ENCODE assay signal across 8 cellular contexts in genomic region chr17:45197555-45198334, GRCh38. TPM values are rescaled to one million over a fixed set of nuclear protein-coding genes. Genes with fewer than 3 reads are reported as not detected.
A peak's percentile ranks its signal among the peaks of the same experiment; 100 is the strongest.
DNase-seq lines count a peak whose midpoint lies in the region; ATAC-seq and TF ChIP-seq lines count a peak whose summit lies in the region.

No MANE protein-coding gene starts in this region.

- no peaks in the 10 kb centered on the region for H3K36me3 ChIP-seq in CD8-positive, alpha-beta memory T cell (ENCODE audit: insufficient read depth, low read length)
- H3K36me3 ChIP-seq in MG63 (no peaks in the 10 kb centered on the region), SJSA1 (no peaks in the 10 kb centered on the region), suprapubic skin (no peaks in the 10 kb centered on the region)

- peak; percentile 74 to 86 (median 83) for DNase-seq in CD8-positive, alpha-beta memory T cell
- peak; percentile 94 for DNase-seq in MG63
- peak; percentile 96 for DNase-seq in SJSA1 (ENCODE audit: low read depth in 1 of 2, low spot score in 2 of 2)
- peak; percentile 89 for DNase-seq in activated naive CD4-positive, alpha-beta T cell treated with Interleukin-2 at 50 U/mL for 16 hours
- DNase-seq in germinal center (ENCODE audit: low spot score), result peak; percentile 82
- DNase-seq in occipital lobe (lab: John Stamatoyannopoulos, UW), result peak; percentile 79
- DNase-seq in suprapubic skin (ENCODE audit: low spot score in 2 of 2), result peak; percentile 95

- no peaks in the 10 kb centered on the region for H3K36me3 Mint-ChIP-seq in CD8-positive, alpha-beta memory T cell

- H3K4me1 Mint-ChIP-seq in CD8-positive, alpha-beta memory T cell, result peaks cover 1 to 5% (median 4%) of the 10 kb centered on the region in 3 donors

- no peaks in the 10 kb centered on the region for H3K27me3 Mint-ChIP-seq in CD8-positive, alpha-beta memory T cell

- TF ChIP-seq EP300 in suprapubic skin (IDR thresholded peaks at IDR 0.05), result no peak

- no peak overlapping the region for H3K4me3 Mint-ChIP-seq in CD8-positive, alpha-beta memory T cell

- no peaks in the 10 kb centered on the region for H3K9me3 ChIP-seq in CD8-positive, alpha-beta memory T cell (ENCODE audit: low read length)
- H3K9me3 ChIP-seq in MG63 (no peaks in the 10 kb centered on the region), SJSA1 (replicated peaks) (no peaks in the 10 kb centered on the region), suprapubic skin (no peaks in the 10 kb centered on the region)

- H3K4me1 ChIP-seq in CD8-positive, alpha-beta memory T cell (ENCODE audit: insufficient read depth, low read length), result no peaks in the 10 kb centered on the region
- H3K4me1 ChIP-seq in SJSA1 (replicated peaks) (peaks cover 6% of the 10 kb centered on the region), suprapubic skin (peaks cover 24% of the 10 kb centered on the region)

- 5% methylated on average over 16 of the region's 16 CpGs for WGBS in suprapubic skin

- peak; percentile 80 for ATAC-seq in GM21515 (IDR thresholded peaks at IDR 0.05; ENCODE audit: unreplicated experiment)

- no peak overlapping the region for H3K27ac Mint-ChIP-seq in CD8-positive, alpha-beta memory T cell

- TF ChIP-seq POLR2A in suprapubic skin (IDR thresholded peaks at IDR 0.05), result no peak

- POLR2A ChIA-PET in CD8-positive, alpha-beta memory T cell (lab: Charles Lee), result interaction anchor here (0.6 to 2.3 kb wide), 5 partner anchors 9 to 259 kb away, joined by 3 to 14 read pairs (median 9); partner anchors contain the start of genes ACBD4, HEXIM1 and HEXIM2

- CTCF ChIA-PET in CD8-positive, alpha-beta memory T cell (lab: Charles Lee), result interaction anchor here (0.7 to 10.7 kb wide), 41 partner anchors 9 to 1067 kb away, joined by 3 to 199 read pairs (median 4); partner anchors contain the start of genes ACBD4, HEXIM1, HEXIM2 and PLCD3

- no peaks in the 10 kb centered on the region for H3K27me3 ChIP-seq in CD8-positive, alpha-beta memory T cell (ENCODE audit: insufficient read depth, low read length, poor library complexity, severe bottlenecking)
- H3K27me3 ChIP-seq in MG63 (no peaks in the 10 kb centered on the region), SJSA1 (replicated peaks) (no peaks in the 10 kb centered on the region), suprapubic skin (no peaks in the 10 kb centered on the region)

- H3K27ac ChIP-seq in CD8-positive, alpha-beta memory T cell (ENCODE audit: low read depth, low read length), result no peak overlapping the region
- H3K27ac ChIP-seq in SJSA1 (no peak overlapping the region), suprapubic skin (no peak overlapping the region)

- no peaks in the 10 kb centered on the region for H3K9me3 Mint-ChIP-seq in CD8-positive, alpha-beta memory T cell

- no peak overlapping the region for H3K4me3 ChIP-seq in CD8-positive, alpha-beta memory T cell (ENCODE audit: low read length)
- no peak overlapping the region for H3K4me3 ChIP-seq in MG63
- H3K4me3 ChIP-seq in SJSA1, result no peak overlapping the region
- H3K4me3 ChIP-seq in suprapubic skin, result peak overlapping the region; percentile 27

- peak; percentile 97 to 99 for TF ChIP-seq CTCF in suprapubic skin (IDR thresholded peaks at IDR 0.05)

RNA-seq across cellular contexts. Expression of gene FMNL1, which starts 23.9 kb away (rescaled TPM):
- total RNA-seq in CD8-positive, alpha-beta memory T cell, result 100 to 1,000 TPM; 260 to 265 TPM
- 58.6 TPM for polyA plus RNA-seq in CD8-positive, alpha-beta memory T cell
- 4.3 and 9.0 TPM in 2 replicates for total RNA-seq in MG63 (2014; rRNA removed; shearing (Covaris generic); ENCODE audit: low replicate concordance)
- total RNA-seq in SJSA1 (2014; rRNA removed; shearing (Covaris generic)), result not detected in 2 replicates
- total RNA-seq in occipital lobe, result 1.9 TPM
- 10 to 100 TPM in 1 of 4 donors, 1 to 10 TPM in 3; 5.9 to 14.6 (median 8.0) TPM for total RNA-seq in suprapubic skin

RNA-seq across cellular contexts. Expression of gene HEXIM2, which starts 36.1 kb away (rescaled TPM):
- total RNA-seq in CD8-positive, alpha-beta memory T cell, result 1 to 10 TPM; 7.7 to 9.3 TPM
- 4.0 TPM for polyA plus RNA-seq in CD8-positive, alpha-beta memory T cell
- total RNA-seq in MG63 (2014; rRNA removed; shearing (Covaris generic); ENCODE audit: low replicate concordance), result 20.6 and 34.3 TPM in 2 replicates
- 8.0 and 10.0 TPM in 2 replicates for total RNA-seq in SJSA1 (2014; rRNA removed; shearing (Covaris generic))
- total RNA-seq in occipital lobe (8.1 TPM), suprapubic skin (10 to 100 TPM in 1 of 4 donors, 1 to 10 TPM in 3; 2.2 to 10.4 (median 4.4) TPM)

RNA-seq across cellular contexts. Expression of gene HEXIM1, which starts 49.5 kb away (rescaled TPM):
- 10 to 100 TPM; 48.3 to 51.1 TPM for total RNA-seq in CD8-positive, alpha-beta memory T cell
- 5.6 TPM for polyA plus RNA-seq in CD8-positive, alpha-beta memory T cell
- 20.3 and 20.8 TPM in 2 replicates for total RNA-seq in MG63 (2014; rRNA removed; shearing (Covaris generic); ENCODE audit: low replicate concordance)
- total RNA-seq in SJSA1 (2014; rRNA removed; shearing (Covaris generic)), result 7.2 and 7.3 TPM in 2 replicates
- total RNA-seq in occipital lobe (8.0 TPM), suprapubic skin (10 to 100 TPM; 23.1 to 35.6 (median 27.8) TPM)

Comparison
In these comparisons a context has a peak if more than half of its experiments do, and no peak if none do; other contexts are left out.
1. RNA of gene FMNL1, which starts 23.9 kb away (total RNA-seq): 260 to 265 TPM in CD8-positive, alpha-beta memory T cell; 5.9 to 14.6 TPM in suprapubic skin, 4.3 to 9.0 TPM in MG63, 1.9 TPM in occipital lobe (single experiment) and not detected in SJSA1; every median in the first group is over 10 times any median in the second.
2. Peak in every context shown above with its lines, with median percentiles within 50 percentile points of each other: DNase-seq.